36 cellular contexts compared by ENCODE assay signal in the genomic region with DNA sequence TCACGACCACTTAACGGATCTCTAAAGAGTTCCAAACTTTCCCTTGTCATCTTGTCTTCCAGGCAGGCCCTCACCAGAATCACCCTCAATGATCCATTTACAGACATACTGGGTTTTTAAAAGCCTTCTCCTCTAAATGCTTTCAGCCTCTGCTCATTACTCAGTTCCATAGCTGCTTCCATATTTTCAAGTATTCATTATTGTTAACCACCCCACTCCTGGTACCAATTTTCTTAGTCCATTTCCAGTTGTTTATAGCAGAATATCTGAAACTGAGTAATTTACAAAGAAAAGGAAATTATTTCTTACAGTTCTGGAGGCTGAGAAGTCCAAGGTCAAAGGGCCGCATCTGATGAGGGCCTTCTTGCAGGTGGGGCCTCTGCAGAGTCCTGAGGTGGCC. TPM values are rescaled to one million over a fixed set of nuclear protein-coding genes. Genes with fewer than 3 reads are reported as not detected.
"Had no signal": no experiment of that assay in that cellular context is flagged by ENCODE, and none has a peak within 500 bp of the region (broad histone marks: within the 10 kb centered on the region; RNA-seq: fewer than 3 reads in every experiment).

No MANE protein-coding gene starts in this region.

- FAIRE-seq: astrocyte, TTC549 had no signal

- H3K27ac ChIP-seq: adrenal gland, body of pancreas, brain microvascular endothelial cell, breast epithelium, VCaP had no signal

- H3K4me1 ChIP-seq: adrenal gland, body of pancreas, breast epithelium had no signal

- H3K36me3 ChIP-seq: adrenal gland, brain microvascular endothelial cell, breast epithelium had no signal

- H3K27me3 ChIP-seq: brain microvascular endothelial cell had no signal

- DNase-seq: activated B cell treated with CpG ODN at 0.5 μM for 24 hours; activated CD4-positive, alpha-beta memory T cell treated with anti-CD3 and anti-CD28 coated beads for 36 hours; activated CD4-positive, alpha-beta T cell treated with anti-CD3 and anti-CD28 coated beads for 4 hours; activated CD4-positive, alpha-beta T cell treated with anti-CD3 and anti-CD28 coated beads, Interleukin-2, amount 10 ng/mL, durations not matched to agents 24 days and 14 days; activated CD4-positive, alpha-beta T cell treated with anti-CD3 and anti-CD28 coated beads, Interleukin-2, amount 50 U/mL, for 1 hour; activated CD4-positive, alpha-beta T cell treated with anti-CD3 and anti-CD28 coated beads, Interleukin-2, amount 50 U/mL, for 4 hours; activated CD4-positive, CD25-positive, alpha-beta regulatory T cell treated with anti-CD3 and anti-CD28 coated beads, Interleukin-2, amount 50 U/mL, for 72 hours; activated CD8-positive, alpha-beta memory T cell treated with anti-CD3 and anti-CD28 coated beads, Interleukin-2, amount 50 U/mL, for 4 hours; activated CD8-positive, alpha-beta T cell treated with anti-CD3 and anti-CD28 coated beads for 36 hours; activated effector memory CD4-positive, alpha-beta T cell treated with anti-CD3 and anti-CD28 coated beads, Interleukin-2, amount 50 U/mL, for 16 hours; activated gamma-delta T cell treated with Interleukin-2 at 50 U/mL for 16 hours; activated naive CD4-positive, alpha-beta T cell; activated naive CD4-positive, alpha-beta T cell treated with anti-CD3 and anti-CD28 coated beads for 36 hours; activated naive CD4-positive, alpha-beta T cell treated with anti-CD3 and anti-CD28 coated beads, Interleukin-2, amount 50 U/mL, for 16 hours; activated naive CD8-positive, alpha-beta T cell treated with anti-CD3 and anti-CD28 coated beads for 36 hours; activated T-cell treated with anti-CD3 and anti-CD28 coated beads for 4 hours; activated T-cell treated with anti-CD3 and anti-CD28 coated beads, Interleukin-2, amount 50 U/mL, for 1 hour; activated T-cell treated with anti-CD3 and anti-CD28 coated beads, Interleukin-2, amount 50 U/mL, for 4 hours; activated T-cell treated with anti-CD3 and anti-CD28 coated beads, Interleukin-2, amount 50 U/mL, for 72 hours; amniotic stem cell; body of pancreas; brain microvascular endothelial cell; caudate nucleus; T-helper 1 cell; T-helper 2 cell; T-helper 9 cell had no signal

- ATAC-seq: activated CD8-positive, alpha-beta T cell treated with anti-CD3 and anti-CD28 coated beads for 36 hours; activated naive CD4-positive, alpha-beta T cell treated with anti-CD3 and anti-CD28 coated beads, Interleukin-2, amount 50 U/mL, for 72 hours; activated T-cell treated with anti-CD3 and anti-CD28 coated beads, Interleukin-2, amount 50 U/mL, for 4 hours; activated T-cell treated with anti-CD3 and anti-CD28 coated beads, Interleukin-2, amount 50 U/mL, for 72 hours; activated T-helper 17 cell treated with anti-CD3 and anti-CD28 coated beads, Interleukin-2, amount 50 U/mL, for 72 hours; body of pancreas had no signal

- H3K4me3 ChIP-seq: adrenal gland, body of pancreas, breast epithelium had no signal

RNA-seq across cellular contexts. Expression of a gene that starts 56.5 kb away (rescaled TPM):
- total RNA-seq: activated B cell treated with CpG ODN at 0.5 μM for 24 hours; activated CD4-positive, alpha-beta memory T cell treated with anti-CD3 and anti-CD28 coated beads for 36 hours; activated CD4-positive, alpha-beta T cell treated with anti-CD3 and anti-CD28 coated beads, Interleukin-2, amount 10 ng/mL, durations not matched to agents 24 days and 14 days; activated CD8-positive, alpha-beta memory T cell treated with anti-CD3 and anti-CD28 coated beads for 36 hours; activated CD8-positive, alpha-beta T cell treated with anti-CD3 and anti-CD28 coated beads for 36 hours; activated naive CD4-positive, alpha-beta T cell treated with anti-CD3 and anti-CD28 coated beads for 36 hours; activated naive CD4-positive, alpha-beta T cell treated with anti-CD3 and anti-CD28 coated beads, Interleukin-2, amount 50 U/mL, for 72 hours; activated naive CD8-positive, alpha-beta T cell treated with anti-CD3 and anti-CD28 coated beads for 36 hours; activated T-cell treated with anti-CD3 and anti-CD28 coated beads, Interleukin-2, amount 50 U/mL, for 4 hours; activated T-cell treated with anti-CD3 and anti-CD28 coated beads, Interleukin-2, amount 50 U/mL, for 72 hours; activated T-helper 1 cell treated with anti-CD3 and anti-CD28 coated beads, Interleukin-12 subunit alpha, Interleukin-12 subunit beta, Interleukin-2, Interleukin-4 antibody, amounts not matched to agents 30 ng/mL and 10 ng/mL and 1 ng/mL, durations not matched to agents 14 hours and 24 hours and 36 hours; activated T-helper 17 cell treated with anti-CD3 and anti-CD28 coated beads, Interleukin-2, amount 50 U/mL, for 72 hours; adrenal gland; aorta; astrocyte; breast epithelium had no signal
- polyA plus RNA-seq: aorta had no signal
